Comparison of ENCODE assay signal across 1 cellular context in the genomic region with DNA sequence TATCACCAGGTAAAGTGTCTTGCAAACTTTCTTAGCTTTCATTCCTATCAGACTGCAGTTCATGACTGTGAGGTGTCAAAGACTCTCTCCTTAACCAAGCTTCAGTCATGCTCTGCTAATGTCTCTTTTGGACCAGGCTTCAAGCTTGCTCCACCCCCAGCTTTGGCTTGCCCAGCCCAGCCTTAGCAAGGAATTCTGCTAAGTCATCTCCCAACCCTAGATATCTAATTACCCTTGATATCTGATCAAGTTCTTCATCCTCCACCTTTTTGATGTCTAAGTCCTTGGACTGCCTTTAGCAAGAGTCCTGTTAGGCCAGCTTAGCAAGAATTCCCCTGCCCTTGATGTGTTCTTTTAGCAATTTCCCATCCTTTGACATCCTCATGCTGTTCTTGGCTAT.
A peak's percentile ranks its signal among the peaks of the same experiment; 100 is the strongest.
TF ChIP-seq lines count a peak whose summit lies in the region.

No MANE protein-coding gene starts in this region.

TF ChIP-seq in IMR-90, 13 proteins besides CTCF, POLR2A, EP300 and RAD21:
- 0 out of 2 replicates have a peak, but pooled peaks have one; percentile 16 for TF ChIP-seq MAFK (IDR thresholded peaks at IDR 0.05; ENCODE audit: low read depth, low read length)
- no peak for TF ChIP-seq MXI1 (IDR thresholded peaks at IDR 0.05; ENCODE audit: borderline replicate concordance, low read depth, low read length)
- peak; percentile 79 for TF ChIP-seq NFE2L2 (IDR thresholded peaks at IDR 0.05; ENCODE audit: low read depth, low read length)
- no peak for TF ChIP-seq RCOR1 (IDR thresholded peaks at IDR 0.05; ENCODE audit: insufficient replicate concordance, low read length)
TF ChIP-seq in IMR-90: peak in this region for 2.
